8 cellular contexts compared by ENCODE assay signal in the genomic region with DNA sequence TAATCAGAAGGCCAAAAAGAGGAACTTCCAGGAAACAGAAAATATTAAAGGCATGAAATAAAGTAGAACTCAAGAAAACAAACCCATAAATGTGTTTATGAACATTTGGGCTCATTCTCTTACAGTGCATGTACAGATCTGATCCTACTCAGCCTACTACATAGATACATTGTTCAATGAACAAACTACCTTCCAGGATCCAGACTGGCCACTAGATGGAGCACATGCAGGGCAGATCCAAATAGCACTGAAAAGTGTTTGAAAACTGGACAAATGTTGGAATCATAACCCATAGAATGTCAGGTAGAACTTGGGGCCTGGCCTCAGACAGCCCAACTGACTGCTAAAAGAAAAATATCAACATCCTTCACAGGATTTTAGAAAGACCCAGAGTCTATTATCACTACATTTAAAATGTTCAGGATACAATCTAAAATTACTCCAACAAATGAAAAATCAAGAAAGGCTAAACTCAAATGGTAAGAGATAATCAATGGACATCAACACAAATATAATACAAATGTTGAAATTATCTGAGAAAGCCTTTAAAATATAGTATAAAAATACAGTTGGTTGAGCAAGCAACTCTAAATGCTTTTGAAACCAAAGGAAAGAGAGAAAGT.
DNase-seq lines count a peak whose midpoint lies in the region; ATAC-seq and TF ChIP-seq lines count a peak whose summit lies in the region.

No MANE protein-coding gene starts in this region.

- H3K27ac ChIP-seq in C4-2B = no peak overlapping the region

- peak; percentile 26 for DNase-seq in GM13976 (ENCODE audit: low spot score)
- peak; percentile 27 for DNase-seq in NCI-H146 (lab: John Stamatoyannopoulos, UW)
- peak; percentile 55 for DNase-seq in astrocyte of the hippocampus (ENCODE audit: low read depth, low spot score)
- peak; percentile 38 for DNase-seq in medulla oblongata (ENCODE audit: extremely low spot score)
- DNase-seq in activated CD8-positive, alpha-beta memory T cell treated with anti-CD3 and anti-CD28 coated beads, Interleukin-2, amount 10 ng/mL, durations not matched to agents 7 days and 5 days = no peak
- no peak for DNase-seq in UCSD-AML1 (lab: John Stamatoyannopoulos, UW; ENCODE audit: unreplicated experiment)

- H3K27ac Mint-ChIP-seq in activated CD8-positive, alpha-beta memory T cell treated with anti-CD3 and anti-CD28 coated beads, Interleukin-2, amount 10 ng/mL, durations not matched to agents 7 days and 5 days = no peak overlapping the region

- ATAC-seq in activated CD8-positive, alpha-beta memory T cell treated with anti-CD3 and anti-CD28 coated beads, Interleukin-2, amount 10 ng/mL, durations not matched to agents 7 days and 5 days = no peak
- no peak for ATAC-seq in GM21717 (IDR thresholded peaks at IDR 0.05; ENCODE audit: unreplicated experiment)

- in situ Hi-C loops in GM13976 (cut with MboI; ENCODE audit: low sequenced_read_pairs, unreplicated experiment) = no loop called here

- peaks cover 7% of the 10 kb centered on the region for H3K27me3 Mint-ChIP-seq in activated CD8-positive, alpha-beta memory T cell treated with anti-CD3 and anti-CD28 coated beads, Interleukin-2, amount 10 ng/mL, durations not matched to agents 7 days and 5 days

- H3K4me1 Mint-ChIP-seq in activated CD8-positive, alpha-beta memory T cell treated with anti-CD3 and anti-CD28 coated beads, Interleukin-2, amount 10 ng/mL, durations not matched to agents 7 days and 5 days = no peaks in the 10 kb centered on the region

- H3K4me3 Mint-ChIP-seq in activated CD8-positive, alpha-beta memory T cell treated with anti-CD3 and anti-CD28 coated beads, Interleukin-2, amount 10 ng/mL, durations not matched to agents 7 days and 5 days = no peak overlapping the region

- H3K36me3 Mint-ChIP-seq in activated CD8-positive, alpha-beta memory T cell treated with anti-CD3 and anti-CD28 coated beads, Interleukin-2, amount 10 ng/mL, durations not matched to agents 7 days and 5 days = no peaks in the 10 kb centered on the region

- H3K9me3 Mint-ChIP-seq in activated CD8-positive, alpha-beta memory T cell treated with anti-CD3 and anti-CD28 coated beads, Interleukin-2, amount 10 ng/mL, durations not matched to agents 7 days and 5 days (ENCODE audit: low read depth) = no peaks in the 10 kb centered on the region

- CTCF ChIA-PET in activated CD8-positive, alpha-beta memory T cell treated with anti-CD3 and anti-CD28 coated beads, Interleukin-2, amount 10 ng/mL, durations not matched to agents 7 days and 5 days (lab: Charles Lee) = interaction anchor here (0.8 kb wide), 1 partner anchor 403 kb away, joined by 4 read pairs; no protein-coding TSS in a partner anchor

- TF ChIP-seq CTCF in C4-2B (conservative IDR thresholded peaks at IDR 0.05) = peak; percentile 82
- TF ChIP-seq CTCF in GM13976 (IDR thresholded peaks at IDR 0.05; ENCODE audit: borderline replicate concordance, control extremely low read depth, extremely low read depth, insufficient read depth, missing control alignments) = peak; percentile 73

Comparison
In these comparisons a context has a peak if more than half of its experiments do, and no peak if none do; other contexts are left out.
1. DNase-seq: peak in GM13976 (single experiment), NCI-H146 (single experiment), astrocyte of the hippocampus (single experiment) and medulla oblongata (single experiment); none in activated CD8-positive, alpha-beta memory T cell treated with anti-CD3 and anti-CD28 coated beads, Interleukin-2, amount 10 ng/mL, durations not matched to agents 7 days and 5 days (single experiment) and UCSD-AML1 (single experiment).